In the genomic region with DNA sequence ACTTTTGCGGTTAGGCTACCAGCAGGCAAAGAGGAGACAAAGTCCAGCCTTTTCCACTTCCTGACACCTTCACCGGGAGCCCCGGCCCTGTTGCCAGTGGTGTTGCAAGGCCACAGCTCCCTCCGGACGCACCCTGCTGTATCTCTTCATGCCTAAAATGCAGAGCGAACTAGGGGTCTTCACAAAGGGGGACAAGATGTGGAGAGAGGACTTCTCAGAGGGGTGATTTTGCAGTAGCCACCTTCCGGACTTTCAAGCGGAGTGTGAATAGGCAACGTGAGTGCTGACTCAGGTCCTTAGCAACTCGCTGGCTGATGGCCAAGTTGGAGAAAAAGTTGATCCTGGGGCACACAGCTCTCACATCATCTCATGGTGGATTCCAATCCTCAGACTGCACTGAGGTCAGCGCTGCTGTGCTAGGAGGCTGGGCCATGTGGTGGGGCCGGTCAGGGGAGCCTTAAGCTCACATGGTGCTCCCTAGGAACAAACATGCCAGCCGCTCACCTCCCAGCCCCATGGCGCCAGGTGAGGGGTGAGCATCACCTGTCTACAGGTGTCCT, we compare ENCODE assay signal across 14 cellular contexts.
DNase-seq lines count a peak whose midpoint lies in the region; ATAC-seq, FAIRE-seq and TF ChIP-seq lines count a peak whose summit lies in the region.
"Had no signal": no experiment of that assay in that cellular context is flagged by ENCODE, and none has a peak within 500 bp of the region (broad histone marks: within the 10 kb centered on the region; RNA-seq: fewer than 3 reads in every experiment).

No MANE protein-coding gene starts in this region.

- H3K4me3 Mint-ChIP-seq in activated T-cell treated with anti-CD3 and anti-CD28 coated beads, Interleukin-2, amount 50 U/mL, for 72 hours, result no peak overlapping the region
- H3K4me3 Mint-ChIP-seq: activated CD8-positive, alpha-beta memory T cell treated with anti-CD3 and anti-CD28 coated beads, Interleukin-2, amount 10 ng/mL, durations not matched to agents 7 days and 5 days; activated naive CD8-positive, alpha-beta T cell treated with anti-CD3 and anti-CD28 coated beads, Interleukin-2, amount 10 ng/mL, durations not matched to agents 7 days and 5 days had no signal

- H3K27ac ChIP-seq in RWPE1 (no peak overlapping the region), small intestine (ENCODE audit: low read depth in 1 of 2, low read length in 1 of 2) (no peak overlapping the region)
- H3K27ac ChIP-seq: 22Rv1 had no signal

- H3K27ac Mint-ChIP-seq in activated T-cell treated with anti-CD3 and anti-CD28 coated beads, Interleukin-2, amount 50 U/mL, for 72 hours, result no peak overlapping the region
- H3K27ac Mint-ChIP-seq: activated CD8-positive, alpha-beta memory T cell treated with anti-CD3 and anti-CD28 coated beads, Interleukin-2, amount 10 ng/mL, durations not matched to agents 7 days and 5 days; activated naive CD8-positive, alpha-beta T cell treated with anti-CD3 and anti-CD28 coated beads, Interleukin-2, amount 10 ng/mL, durations not matched to agents 7 days and 5 days had no signal

- no peaks in the 10 kb centered on the region for H3K27me3 Mint-ChIP-seq in activated T-cell treated with anti-CD3 and anti-CD28 coated beads, Interleukin-2, amount 50 U/mL, for 72 hours (ENCODE audit: low read depth)
- H3K27me3 Mint-ChIP-seq: activated CD8-positive, alpha-beta memory T cell treated with anti-CD3 and anti-CD28 coated beads, Interleukin-2, amount 10 ng/mL, durations not matched to agents 7 days and 5 days; activated naive CD8-positive, alpha-beta T cell treated with anti-CD3 and anti-CD28 coated beads, Interleukin-2, amount 10 ng/mL, durations not matched to agents 7 days and 5 days had no signal

- H3K27me3 ChIP-seq in small intestine (ENCODE audit: control insufficient read depth in 2 of 2, insufficient read depth in 2 of 2, low read length in 2 of 2), result no peaks in the 10 kb centered on the region

- no peaks in the 10 kb centered on the region for H3K9me3 ChIP-seq in small intestine (ENCODE audit: control insufficient read depth, low read depth)
- H3K9me3 ChIP-seq: mucosa of descending colon had no signal

- no peak for TF ChIP-seq CTCF in RWPE1 (conservative IDR thresholded peaks at IDR 0.05; ENCODE audit: low read depth)

- CTCF ChIA-PET in RWPE1 (lab: Yijun Ruan, JAX), result no interaction called here

- FAIRE-seq in small intestine (lab: Jason Lieb, UNC), result no peak

- POLR2A ChIA-PET in RWPE1 (lab: Yijun Ruan, JAX; ENCODE audit: low non-redundant PET), result no interaction called here

- WGBS in small intestine, 3 donors, result 42 to 67% (median 54%) methylated on average over 14 of the region's 14 CpGs

- H3K36me3 ChIP-seq in small intestine (ENCODE audit: control insufficient read depth in 2 of 2, insufficient read depth in 2 of 2, low read length in 2 of 2), result no peaks in the 10 kb centered on the region

- H3K36me3 Mint-ChIP-seq in activated T-cell treated with anti-CD3 and anti-CD28 coated beads, Interleukin-2, amount 50 U/mL, for 72 hours (ENCODE audit: insufficient read depth in 2 of 2), result no peaks in the 10 kb centered on the region
- H3K36me3 Mint-ChIP-seq: activated CD8-positive, alpha-beta memory T cell treated with anti-CD3 and anti-CD28 coated beads, Interleukin-2, amount 10 ng/mL, durations not matched to agents 7 days and 5 days; activated naive CD8-positive, alpha-beta T cell treated with anti-CD3 and anti-CD28 coated beads, Interleukin-2, amount 10 ng/mL, durations not matched to agents 7 days and 5 days had no signal

- H3K4me1 Mint-ChIP-seq in activated T-cell treated with anti-CD3 and anti-CD28 coated beads, Interleukin-2, amount 50 U/mL, for 72 hours (ENCODE audit: low read depth), result no peaks in the 10 kb centered on the region
- H3K4me1 Mint-ChIP-seq: activated CD8-positive, alpha-beta memory T cell treated with anti-CD3 and anti-CD28 coated beads, Interleukin-2, amount 10 ng/mL, durations not matched to agents 7 days and 5 days; activated naive CD8-positive, alpha-beta T cell treated with anti-CD3 and anti-CD28 coated beads, Interleukin-2, amount 10 ng/mL, durations not matched to agents 7 days and 5 days had no signal

- H3K9me3 Mint-ChIP-seq in activated T-cell treated with anti-CD3 and anti-CD28 coated beads, Interleukin-2, amount 50 U/mL, for 72 hours, result no peaks in the 10 kb centered on the region
- H3K9me3 Mint-ChIP-seq: activated naive CD8-positive, alpha-beta T cell treated with anti-CD3 and anti-CD28 coated beads, Interleukin-2, amount 10 ng/mL, durations not matched to agents 7 days and 5 days had no signal

- H3K4me3 ChIP-seq in small intestine (ENCODE audit: low read depth in 1 of 2, low read length in 2 of 2), result no peak overlapping the region
- H3K4me3 ChIP-seq: mucosa of descending colon had no signal

- ATAC-seq in activated T-cell treated with anti-CD3 and anti-CD28 coated beads, Interleukin-2, amount 50 U/mL, for 72 hours (replicated peaks in 1 of 2), result no peak
- ATAC-seq: mucosa of descending colon had no signal

- H3K4me1 ChIP-seq in small intestine (ENCODE audit: control insufficient read depth in 2 of 2, insufficient read depth in 1 of 2, low read depth in 1 of 2, low read length in 1 of 2), result peaks cover 3 to 22% of the 10 kb centered on the region in 2 donors

- DNase-seq in DMS 273 (lab: John Stamatoyannopoulos, UW; ENCODE audit: unreplicated experiment) (peak; percentile 13), DMS 273 treated with DMSO at 0.1 percent for 48 hours (lab: John Stamatoyannopoulos, UW) (no peak), RWPE1 (ENCODE audit: low spot score) (peak; percentile 33), fibroblast of the conjunctiva (ENCODE audit: low read depth) (peak; percentile 26), small intestine (peak; percentile 83), C1 segment of cervical spinal cord (lab: John Stamatoyannopoulos, UW) (no peak)
- DNase-seq in activated T-cell treated with anti-CD3 and anti-CD28 coated beads, Interleukin-2, amount 50 U/mL, for 72 hours, result no peak
- DNase-seq in stimulated activated CD4-positive, alpha-beta T cell treated with anti-CD3 and anti-CD28 coated beads, Interleukin-4, amount 100 ng/mL, for 1 hour, result no peak
- DNase-seq: activated CD8-positive, alpha-beta memory T cell treated with anti-CD3 and anti-CD28 coated beads, Interleukin-2, amount 10 ng/mL, durations not matched to agents 7 days and 5 days; activated naive CD8-positive, alpha-beta T cell treated with anti-CD3 and anti-CD28 coated beads, Interleukin-2, amount 10 ng/mL, durations not matched to agents 7 days and 5 days; H7; Karpas-422; mucosa of descending colon had no signal

Comparison
In these comparisons a context has a peak if more than half of its experiments do, and no peak if none do; other contexts are left out.
1. DNase-seq: peak in DMS 273 (single experiment), RWPE1 (single experiment), fibroblast of the conjunctiva (single experiment) and small intestine (single experiment); none in DMS 273 treated with DMSO at 0.1 percent for 48 hours (single experiment), C1 segment of cervical spinal cord (0 of 14), activated T-cell treated with anti-CD3 and anti-CD28 coated beads, Interleukin-2, amount 50 U/mL, for 72 hours (0 of 2) and stimulated activated CD4-positive, alpha-beta T cell treated with anti-CD3 and anti-CD28 coated beads, Interleukin-4, amount 100 ng/mL, for 1 hour (single experiment).